In genomic region chr15:74099963-74100733, GRCh38 we compare ENCODE assay signal across 8 cellular contexts. TPM values are rescaled to one million over a fixed set of nuclear protein-coding genes. Genes with fewer than 3 reads are reported as not detected.
DNase-seq lines count a peak whose midpoint lies in the region; ATAC-seq and TF ChIP-seq lines count a peak whose summit lies in the region.
"Not testable (repeated sequence)": the region's sequence is repeated elsewhere in the genome, so short reads cannot be mapped to it uniquely, and the experiment has no call there.

No MANE protein-coding gene starts in this region.

- not testable (repeated sequence) for H3K27ac ChIP-seq in CD8-positive, alpha-beta T cell (ENCODE audit: low read depth, low read length)
- H3K27ac ChIP-seq in heart right ventricle = peak overlapping the region in 8 of 10 donors; percentile 21 to 82 (median 47)

- not testable (repeated sequence) for H3K36me3 Mint-ChIP-seq in CD8-positive, alpha-beta T cell; brain; neural crest cell (ENCODE audit: low read depth)

- ATAC-seq in CD8-positive, alpha-beta T cell = peak; percentile 59
- ATAC-seq in GM21390 (IDR thresholded peaks at IDR 0.05; ENCODE audit: unreplicated experiment) = peak; percentile 87
- peak; percentile 95 to 99 (median 98) for ATAC-seq in heart right ventricle

- not testable (repeated sequence) for H3K27me3 ChIP-seq in CD8-positive, alpha-beta T cell (ENCODE audit: insufficient read depth, low read length); heart right ventricle

- 3 to 4% methylated on average over 28 to 33 of the region's 45 CpGs for WGBS in heart right ventricle, 2 donors

- POLR2A ChIA-PET in CD8-positive, alpha-beta T cell (lab: Charles Lee) = not testable (repeated sequence)

- H3K4me1 ChIP-seq in CD8-positive, alpha-beta T cell (ENCODE audit: insufficient read depth, low read length); heart right ventricle: not testable (repeated sequence)

- H3K36me3 ChIP-seq in CD8-positive, alpha-beta T cell (ENCODE audit: insufficient read depth, low read length); heart right ventricle: not testable (repeated sequence)

- DNase-seq in CD8-positive, alpha-beta T cell = peak; percentile 26 to 72 (median 49)
- DNase-seq in HS-27A (ENCODE audit: low read depth) (peak; percentile 80), heart right ventricle (peak; percentile 90 to 91), neural crest cell (ENCODE audit: low read depth, low spot score) (peak; percentile 88)
- DNase-seq in activated CD4-positive, CD25-positive, alpha-beta regulatory T cell treated with anti-CD3 and anti-CD28 coated beads, Interleukin-2, amount 50 U/mL, for 72 hours = peak; percentile 77
- peak; percentile 79 to 81 for DNase-seq in stimulated activated CD8-positive, alpha-beta memory T cell treated with anti-CD3 and anti-CD28 coated beads, Interleukin-15, amount 100 ng/mL, for 48 hours (ENCODE audit: low read depth in 2 of 2)

- peak overlapping the region; percentile 83 for H3K4me3 Mint-ChIP-seq in CD8-positive, alpha-beta T cell
- H3K4me3 Mint-ChIP-seq in brain = peak overlapping the region; percentile 89 to 95 (median 92)
- peak overlapping the region; percentile 92 for H3K4me3 Mint-ChIP-seq in neural crest cell

- peak overlapping the region; percentile 45 for H3K4me3 ChIP-seq in CD8-positive, alpha-beta T cell (ENCODE audit: low read depth, low read length)
- peak overlapping the region; percentile 26 to 60 (median 51) for H3K4me3 ChIP-seq in heart right ventricle

- TF ChIP-seq CTCF in CD8-positive, alpha-beta T cell (IDR thresholded peaks at IDR 0.05); brain (conservative IDR thresholded peaks at IDR 0.05); heart right ventricle (IDR thresholded peaks at IDR 0.05); neural crest cell (conservative IDR thresholded peaks at IDR 0.05): not testable (repeated sequence)

- H3K9me3 ChIP-seq in CD8-positive, alpha-beta T cell (ENCODE audit: low read length); heart right ventricle: not testable (repeated sequence)

- not testable (repeated sequence) for H3K4me1 Mint-ChIP-seq in CD8-positive, alpha-beta T cell (ENCODE audit: low read depth); brain; neural crest cell

- CTCF ChIA-PET in CD8-positive, alpha-beta T cell (lab: Charles Lee) = not testable (repeated sequence)

- intact Hi-C loops in CD8-positive, alpha-beta T cell (cut with DNase I, micrococcal nuclease); heart right ventricle (cut with DNase I): not testable (repeated sequence)

- H3K9me3 Mint-ChIP-seq in CD8-positive, alpha-beta T cell; brain; neural crest cell: not testable (repeated sequence)

- not testable (repeated sequence) for H3K27me3 Mint-ChIP-seq in CD8-positive, alpha-beta T cell (ENCODE audit: low read depth); brain; neural crest cell (ENCODE audit: low read depth)

- H3K27ac Mint-ChIP-seq in CD8-positive, alpha-beta T cell = peak overlapping the region; percentile 69
- H3K27ac Mint-ChIP-seq in brain (peak overlapping the region; percentile 81 to 98 (median 96)), neural crest cell (ENCODE audit: unreplicated experiment) (peak overlapping the region; percentile 97)

RNA-seq across cellular contexts. Expression of gene GOLGA6A, which starts 17.8 kb away (rescaled TPM):
- total RNA-seq in CD8-positive, alpha-beta T cell = not detected
- polyA plus RNA-seq in brain (ENCODE audit: insufficient read depth, low read depth, low replicate concordance) (not detected), heart right ventricle (not detected)
- total RNA-seq in heart right ventricle (not detected), neural crest cell (not detected in 2 replicates)

RNA-seq across cellular contexts. Expression of gene ISLR2, which starts 30.2 kb away (rescaled TPM):
- not detected for total RNA-seq in CD8-positive, alpha-beta T cell
- polyA plus RNA-seq in brain (ENCODE audit: insufficient read depth, low read depth, low replicate concordance) = 30.2 TPM
- 1 to 10 TPM; 1.2 to 8.7 (median 2.2) TPM for total RNA-seq in heart right ventricle
- 1 to 10 TPM; 3.9 to 5.6 TPM for polyA plus RNA-seq in heart right ventricle
- 9.6 and 10.9 TPM in 2 replicates for total RNA-seq in neural crest cell
